ENCODE assay signal across 15 cellular contexts in the genomic region with DNA sequence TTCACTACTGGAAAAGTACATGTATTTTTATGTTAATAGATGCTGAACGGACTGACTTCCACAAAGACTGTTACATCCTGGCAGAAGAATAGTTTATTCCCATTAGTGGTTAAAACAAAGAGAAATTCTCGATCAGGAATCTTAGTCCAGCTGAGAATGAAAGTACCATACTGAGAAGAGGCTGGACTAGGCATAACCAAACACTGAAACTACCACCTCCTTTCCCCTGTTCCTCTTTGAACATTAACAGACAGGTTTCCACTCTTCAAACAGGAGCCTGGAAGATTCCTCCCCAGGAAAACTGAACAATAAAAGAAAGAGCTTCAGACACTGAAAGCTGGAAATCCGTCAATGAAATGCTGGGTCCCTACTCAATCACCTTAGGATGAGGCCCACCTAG. TPM values are rescaled to one million over a fixed set of nuclear protein-coding genes. Genes with fewer than 3 reads are reported as not detected.
DNase-seq lines count a peak whose midpoint lies in the region; ATAC-seq and TF ChIP-seq lines count a peak whose summit lies in the region.
"Had no signal": no experiment of that assay in that cellular context is flagged by ENCODE, and none has a peak within 500 bp of the region (broad histone marks: within the 10 kb centered on the region; RNA-seq: fewer than 3 reads in every experiment).

No MANE protein-coding gene starts in this region.

- H3K27ac ChIP-seq in vagina: peak overlapping the region; percentile 12
- H3K27ac ChIP-seq: WERI-Rb-1 had no signal

- H3K9ac ChIP-seq in adipocyte (ENCODE audit: low read length): peak overlapping the region; percentile 79

- H3K36me3 ChIP-seq in adipocyte (ENCODE audit: control insufficient read depth, insufficient read depth, low read length, severe bottlenecking): peaks cover 4% of the 10 kb centered on the region
- no peaks in the 10 kb centered on the region for H3K36me3 ChIP-seq in vagina
- H3K36me3 ChIP-seq: WERI-Rb-1 had no signal

- intact Hi-C loops in vagina (cut with DNase I): no loop called here

- ATAC-seq in GM19351 (IDR thresholded peaks at IDR 0.05; ENCODE audit: unreplicated experiment) (peak; percentile 55), HG02852 (IDR thresholded peaks at IDR 0.05; ENCODE audit: unreplicated experiment) (peak; percentile 36), GM19467 (IDR thresholded peaks at IDR 0.05; ENCODE audit: unreplicated experiment) (no peak)
- no peak for ATAC-seq in activated T-cell treated with anti-CD3 and anti-CD28 coated beads, Interleukin-2, amount 50 U/mL, for 4 hours
- ATAC-seq: PC-3 had no signal

- H3K4me1 Mint-ChIP-seq in activated T-cell treated with anti-CD3 and anti-CD28 coated beads, Interleukin-2, amount 50 U/mL, for 4 hours (ENCODE audit: low read depth): peaks cover 19% of the 10 kb centered on the region
- H3K4me1 Mint-ChIP-seq: neural crest cell had no signal

- H3K4me3 Mint-ChIP-seq in activated T-cell treated with anti-CD3 and anti-CD28 coated beads, Interleukin-2, amount 50 U/mL, for 4 hours: no peak overlapping the region
- H3K4me3 Mint-ChIP-seq: neural crest cell had no signal

- H3K9me3 ChIP-seq in adipocyte (ENCODE audit: control insufficient read depth, low read length): peaks cover 13% of the 10 kb centered on the region
- no peaks in the 10 kb centered on the region for H3K9me3 ChIP-seq in vagina

- no peaks in the 10 kb centered on the region for H3K27me3 Mint-ChIP-seq in activated T-cell treated with anti-CD3 and anti-CD28 coated beads, Interleukin-2, amount 50 U/mL, for 4 hours (ENCODE audit: low read depth)

- H3K4me3 ChIP-seq in adipocyte (ENCODE audit: low read length): peak overlapping the region; percentile 57
- no peak overlapping the region for H3K4me3 ChIP-seq in vagina

- H3K4me1 ChIP-seq in adipocyte (ENCODE audit: control insufficient read depth, insufficient read depth, low read length) (peaks cover 33% of the 10 kb centered on the region), vagina (peaks cover 18% of the 10 kb centered on the region)

- peaks cover 61% of the 10 kb centered on the region for H3K36me3 Mint-ChIP-seq in activated T-cell treated with anti-CD3 and anti-CD28 coated beads, Interleukin-2, amount 50 U/mL, for 4 hours (ENCODE audit: insufficient read depth)

- H3K27me3 ChIP-seq in adipocyte (replicated peaks; ENCODE audit: control insufficient read depth, insufficient read depth, low read length): no peaks in the 10 kb centered on the region
- no peaks in the 10 kb centered on the region for H3K27me3 ChIP-seq in vagina

- no peak for TF ChIP-seq POLR2A in vagina (IDR thresholded peaks at IDR 0.05)

- no peak for TF ChIP-seq CTCF in vagina (IDR thresholded peaks at IDR 0.05)

- peaks cover 18% of the 10 kb centered on the region for H3K9me3 Mint-ChIP-seq in activated T-cell treated with anti-CD3 and anti-CD28 coated beads, Interleukin-2, amount 50 U/mL, for 4 hours

- DNase-seq in adipocyte (ENCODE audit: low read depth) (no peak), vagina (ENCODE audit: extremely low spot score in 2 of 2) (no peak), DMS53 (lab: John Stamatoyannopoulos, UW) (no peak)
- no peak for DNase-seq in activated T-cell treated with anti-CD3 and anti-CD28 coated beads, Interleukin-2, amount 50 U/mL, for 4 hours
- DNase-seq: activated effector memory CD4-positive, alpha-beta T cell treated with Interleukin-2 at 50 U/mL for 16 hours; MM.1S; NCI-H2029; NCI-H526; PC-3; SW 1271; WERI-Rb-1 had no signal

RNA-seq across cellular contexts. Expression of a gene that starts 25.8 kb away (rescaled TPM):
- total RNA-seq in vagina: 9.1 TPM
- 10 to 100 TPM; 28.9 to 32.2 (median 30.1) TPM for total RNA-seq in activated T-cell treated with anti-CD3 and anti-CD28 coated beads, Interleukin-2, amount 50 U/mL, for 4 hours
- total RNA-seq: PC-3 had no signal

Comparison
In these comparisons a context has a peak if more than half of its experiments do, and no peak if none do; other contexts are left out.
1. ATAC-seq: peak in GM19351 (single experiment) and HG02852 (single experiment); none in GM19467 (single experiment) and activated T-cell treated with anti-CD3 and anti-CD28 coated beads, Interleukin-2, amount 50 U/mL, for 4 hours (0 of 2).